24 cellular contexts compared by ENCODE assay signal in genomic region chr10:2543974-2544373, GRCh38.
DNase-seq lines count a peak whose midpoint lies in the region; ATAC-seq, FAIRE-seq and TF ChIP-seq lines count a peak whose summit lies in the region.
"Had no signal": no experiment of that assay in that cellular context is flagged by ENCODE, and none has a peak within 500 bp of the region (broad histone marks: within the 10 kb centered on the region; RNA-seq: fewer than 3 reads in every experiment).

No MANE protein-coding gene starts in this region.

- no peak overlapping the region for H2BK20ac ChIP-seq in H1 (ENCODE audit: low read length)

- H3K36me3 ChIP-seq in DND-41 (ENCODE audit: insufficient read depth, low read length) (no peaks in the 10 kb centered on the region), GM23338 (ENCODE audit: insufficient read depth) (no peaks in the 10 kb centered on the region), Loucy (ENCODE audit: insufficient read depth, low read length) (no peaks in the 10 kb centered on the region), H1 (ENCODE audit: control insufficient read depth in 2 of 4, insufficient read depth in 4 of 4, low read length in 3 of 4) (no peaks in the 10 kb centered on the region), right atrium auricular region (no peaks in the 10 kb centered on the region)
- H3K36me3 ChIP-seq: BLaER1 treated with 17β-estradiol and CSF1 and Interleukin-3, amounts not matched to agents 10 nM and 100 nM had no signal

- H3K4me1 ChIP-seq in DND-41 (ENCODE audit: insufficient read depth, low read length) (peaks cover 55% of the 10 kb centered on the region), GM23338 (ENCODE audit: insufficient read depth) (peaks cover 13% of the 10 kb centered on the region; the same call in 1 of the 2 replicates), Loucy (ENCODE audit: insufficient read depth, low read length, poor library complexity, severe bottlenecking) (peaks cover 50% of the 10 kb centered on the region), H1 (replicated peaks in 1 of 4; ENCODE audit: control insufficient read depth in 3 of 4, insufficient read depth in 4 of 4, low read length in 3 of 4) (peaks cover 0 to 2% (median 0%) of the 10 kb centered on the region in 4 experiments; a peak in 2 of 7 replicates), right atrium auricular region (no peaks in the 10 kb centered on the region)
- H3K4me1 ChIP-seq: A549; BLaER1 treated with 17β-estradiol and CSF1 and Interleukin-3, amounts not matched to agents 10 nM and 100 nM; Caco-2 had no signal

- no peak overlapping the region for H3K14ac ChIP-seq in H1 (ENCODE audit: insufficient read length)

- H3K4me3 Mint-ChIP-seq in GM23338 (no peak overlapping the region), osteocyte (ENCODE audit: unreplicated experiment) (no peak overlapping the region)
- H3K4me3 Mint-ChIP-seq: B cell; CD4-positive, alpha-beta T cell; CD8-positive, alpha-beta T cell had no signal

- no peak overlapping the region for H3K18ac ChIP-seq in H1 (ENCODE audit: extremely low read depth, low read length)

- H3K36me3 Mint-ChIP-seq in GM23338 (ENCODE audit: low read depth) (no peaks in the 10 kb centered on the region), osteocyte (ENCODE audit: unreplicated experiment) (no peaks in the 10 kb centered on the region)
- H3K36me3 Mint-ChIP-seq: CD8-positive, alpha-beta T cell had no signal

- no peak overlapping the region for H3K4ac ChIP-seq in H1 (replicated peaks; ENCODE audit: insufficient read length, low read depth, low read length)

- H3K27ac Mint-ChIP-seq in GM23338 (no peak overlapping the region), osteocyte (ENCODE audit: unreplicated experiment) (no peak overlapping the region)
- H3K27ac Mint-ChIP-seq: B cell; CD4-positive, alpha-beta T cell; CD8-positive, alpha-beta T cell had no signal

- no peak overlapping the region for H2BK120ac ChIP-seq in H1 (replicated peaks; ENCODE audit: low read depth, low read length)

- no peak overlapping the region for H4K5ac ChIP-seq in H1 (ENCODE audit: insufficient read length, low read depth, low read length)

- no peak overlapping the region for H4K8ac ChIP-seq in H1 (ENCODE audit: extremely low read depth, insufficient read depth, low read length)

- H2AK5ac ChIP-seq in H1 (ENCODE audit: low read depth, low read length): 0 out of 2 replicates have a peak overlapping the region, but pooled peaks have one; percentile 53

- POLR2A ChIA-PET in H1 (lab: Charles Lee; ENCODE audit: partially characterized antibody): no interaction called here

- H2AFZ ChIP-seq in DND-41 (ENCODE audit: low read depth, low read length): 0 out of 2 replicates have a peak overlapping the region, but pooled peaks have one; percentile 0
- peak overlapping the region; percentile 59; the same call in 1 of the 2 replicates for H2AFZ ChIP-seq in GM23338
- H2AFZ ChIP-seq in Loucy (ENCODE audit: low read length): peak overlapping the region; percentile 51; the same call in 1 of the 2 replicates
- H2AFZ ChIP-seq in H1 (ENCODE audit: low read length): no peak overlapping the region

- TF ChIP-seq CTCF in DND-41 (IDR thresholded peaks at IDR 0.05; ENCODE audit: borderline replicate concordance, extremely low read depth, low read length, poor library complexity, severe bottlenecking): no peak
- no peak for TF ChIP-seq CTCF in GM23338 (conservative IDR thresholded peaks at IDR 0.05; ENCODE audit: low read depth in 2 of 2)
- TF ChIP-seq CTCF in Loucy (conservative IDR thresholded peaks at IDR 0.05; ENCODE audit: low read length): no peak
- TF ChIP-seq CTCF in H1 (IDR thresholded peaks at IDR 0.05; ENCODE audit: control extremely low read depth in 1 of 3, insufficient read depth in 1 of 3, low read depth in 1 of 3, low read length in 3 of 3): no peak
- no peak for TF ChIP-seq CTCF in right atrium auricular region (IDR thresholded peaks at IDR 0.05)
- TF ChIP-seq CTCF in osteocyte (IDR thresholded peaks at IDR 0.05): no peak

- H3K79me1 ChIP-seq in H1 (ENCODE audit: low read depth, low read length): no peaks in the 10 kb centered on the region

- H2BK5ac ChIP-seq in H1 (ENCODE audit: low read depth, low read length): no peak overlapping the region

- H3K9me3 ChIP-seq in DND-41 (ENCODE audit: insufficient read depth, low read length, severe bottlenecking): no peaks in the 10 kb centered on the region
- no peaks in the 10 kb centered on the region for H3K9me3 ChIP-seq in Loucy (ENCODE audit: insufficient read depth, low read depth, low read length)
- no peaks in the 10 kb centered on the region for H3K9me3 ChIP-seq in H1 (ENCODE audit: insufficient read depth in 2 of 2, low read depth in 1 of 2, low read length in 1 of 2)
- no peaks in the 10 kb centered on the region for H3K9me3 ChIP-seq in right atrium auricular region
- H3K9me3 ChIP-seq: A549; BLaER1 treated with 17β-estradiol and CSF1 and Interleukin-3, amounts not matched to agents 10 nM and 100 nM; Caco-2 had no signal

- H3K56ac ChIP-seq in H1 (replicated peaks; ENCODE audit: insufficient read length, low read depth, low read length): no peak overlapping the region

- H3K27me3 ChIP-seq in DND-41 (ENCODE audit: insufficient read depth, low read length, poor library complexity) (no peaks in the 10 kb centered on the region), GM23338 (ENCODE audit: insufficient read depth) (no peaks in the 10 kb centered on the region), Loucy (ENCODE audit: insufficient read depth, low read length, poor library complexity, severe bottlenecking) (no peaks in the 10 kb centered on the region), H1 (replicated peaks in 1 of 4; ENCODE audit: control insufficient read depth in 3 of 4, extremely low read depth in 1 of 4, insufficient read depth in 3 of 4, low read length in 3 of 4) (no peaks in the 10 kb centered on the region), right atrium auricular region (no peaks in the 10 kb centered on the region)
- H3K27me3 ChIP-seq: BLaER1 treated with 17β-estradiol and CSF1 and Interleukin-3, amounts not matched to agents 10 nM and 100 nM had no signal

- H3K4me2 ChIP-seq in DND-41 (ENCODE audit: insufficient read depth, low read length): peak overlapping the region; percentile 35
- H3K4me2 ChIP-seq in GM23338: no peak overlapping the region
- peak overlapping the region; percentile 89 for H3K4me2 ChIP-seq in Loucy (ENCODE audit: low read depth, low read length, poor library complexity, severe bottlenecking)
- no peak overlapping the region for H3K4me2 ChIP-seq in H1 (ENCODE audit: insufficient read depth in 1 of 2, low read depth in 2 of 2, low read length in 2 of 2)
- H3K4me2 ChIP-seq: A549; BLaER1 treated with 17β-estradiol and CSF1 and Interleukin-3, amounts not matched to agents 10 nM and 100 nM had no signal

- no peak overlapping the region for H2BK15ac ChIP-seq in H1 (ENCODE audit: low read length)

- CTCF ChIA-PET in H1 (lab: Charles Lee; ENCODE audit: partially characterized antibody): interaction anchor here (1.1 kb wide), 1 partner anchor 54 kb away, joined by 3 read pairs; no protein-coding TSS in a partner anchor

- TF ChIP-seq POLR2A in H1 (IDR thresholded peaks at IDR 0.05; ENCODE audit: control extremely low read depth in 1 of 2, low read depth in 2 of 2, low read length in 2 of 2): no peak

- peaks cover 16% of the 10 kb centered on the region for H3K4me1 Mint-ChIP-seq in GM23338
- peaks cover 1% of the 10 kb centered on the region for H3K4me1 Mint-ChIP-seq in osteocyte (ENCODE audit: unreplicated experiment)
- H3K4me1 Mint-ChIP-seq: B cell had no signal

- H3K4me3 ChIP-seq in DND-41 (ENCODE audit: low read depth in 1 of 2, low read length in 2 of 2): 0 out of 4 replicates have a peak overlapping the region, but pooled peaks of 1 of the 2 experiments have one; percentile 4
- no peak overlapping the region for H3K4me3 ChIP-seq in GM23338
- peak overlapping the region; percentile 72 for H3K4me3 ChIP-seq in Loucy (ENCODE audit: low read length, poor library complexity, severe bottlenecking)
- H3K4me3 ChIP-seq in H1 (ENCODE audit: extremely low read depth in 1 of 4, insufficient read depth in 2 of 4, low read depth in 3 of 4, low read length in 4 of 4): no peak overlapping the region
- H3K4me3 ChIP-seq in right atrium auricular region: no peak overlapping the region
- H3K4me3 ChIP-seq: A549; BLaER1 treated with 17β-estradiol and CSF1 and Interleukin-3, amounts not matched to agents 10 nM and 100 nM had no signal

- no peaks in the 10 kb centered on the region for H3F3A ChIP-seq in GM23338 (replicated peaks; ENCODE audit: low read depth)
- peaks cover 15% of the 10 kb centered on the region; the same call in 1 of the 2 replicates for H3F3A ChIP-seq in Loucy (ENCODE audit: low read depth)

- no peak overlapping the region for H3K23ac ChIP-seq in H1 (ENCODE audit: insufficient read length)

- H4K20me1 ChIP-seq in DND-41 (ENCODE audit: insufficient read depth, low read length) (no peaks in the 10 kb centered on the region), GM23338 (replicated peaks; ENCODE audit: insufficient read depth) (no peaks in the 10 kb centered on the region), Loucy (ENCODE audit: insufficient read depth, low read length, poor library complexity, severe bottlenecking) (no peaks in the 10 kb centered on the region), H1 (replicated peaks in 1 of 2; ENCODE audit: control insufficient read depth in 1 of 2, insufficient read depth in 2 of 2, low read length in 2 of 2) (no peaks in the 10 kb centered on the region)
- H4K20me1 ChIP-seq: BLaER1 treated with 17β-estradiol and CSF1 and Interleukin-3, amounts not matched to agents 10 nM and 100 nM had no signal

- H3K9me3 Mint-ChIP-seq in GM23338 (no peaks in the 10 kb centered on the region; the same call in 1 of the 3 replicates), osteocyte (ENCODE audit: unreplicated experiment) (no peaks in the 10 kb centered on the region)
- H3K9me3 Mint-ChIP-seq: CD4-positive, alpha-beta T cell had no signal

- no peak for FAIRE-seq in H1 (lab: Jason Lieb, UNC)
- FAIRE-seq: A549, D721Med, G401.6, GM12891, GM19239 had no signal

- no peak for TF ChIP-seq EP300 in H1 (IDR thresholded peaks at IDR 0.05; ENCODE audit: borderline replicate concordance in 1 of 2, low read depth in 2 of 2, low read length in 2 of 2)

- H3K9me2 ChIP-seq in GM23338 (ENCODE audit: insufficient read depth): no peaks in the 10 kb centered on the region
- H3K9me2 ChIP-seq in Loucy (replicated peaks; ENCODE audit: low read depth, low read length): no peaks in the 10 kb centered on the region

- H3K27me3 Mint-ChIP-seq in GM23338 (ENCODE audit: insufficient read depth, low read depth, poor library complexity) (peaks cover 2% of the 10 kb centered on the region), osteocyte (ENCODE audit: unreplicated experiment) (peaks cover 25% of the 10 kb centered on the region)
- H3K27me3 Mint-ChIP-seq: B cell; CD4-positive, alpha-beta T cell had no signal

- no peak overlapping the region for H4K91ac ChIP-seq in H1 (replicated peaks; ENCODE audit: insufficient read length, low read length)

- H3K23me2 ChIP-seq in H1 (ENCODE audit: low read depth, low read length): no peaks in the 10 kb centered on the region

- WGBS in H1 (ENCODE audit: extremely low coverage in 1 of 2, insufficient coverage in 1 of 2, insufficient read length in 1 of 2, insufficient replicate concordance in 2 of 2, low coverage in 1 of 2, low lambda C conversion rate in 2 of 2, missing lambda C conversion rate in 1 of 2), 2 experiments: 94% methylated on average over 3 of the region's 3 CpGs; no CpG with 5 or more reads in 1 of the 2 experiments

- ATAC-seq in DND-41 (ENCODE audit: insufficient read depth, low read depth) (peak; percentile 58), GM23338 (no peak)
- ATAC-seq: A549; CD8-positive, alpha-beta T cell had no signal

- H2BK12ac ChIP-seq in H1 (ENCODE audit: low read depth, low read length): 0 out of 2 replicates have a peak overlapping the region, but pooled peaks have one; percentile 50

- H3K27ac ChIP-seq in DND-41 (ENCODE audit: low read length) (peak overlapping the region; percentile 77), GM23338 (ENCODE audit: low read depth) (no peak overlapping the region), H1 (ENCODE audit: low read depth, low read length) (no peak overlapping the region), right atrium auricular region (no peak overlapping the region)
- H3K27ac ChIP-seq: 22Rv1; A549; BLaER1 treated with 17β-estradiol and CSF1 and Interleukin-3, amounts not matched to agents 10 nM and 100 nM; C4-2B had no signal

- H3K79me2 ChIP-seq in DND-41 (ENCODE audit: insufficient read depth, low read length) (no peaks in the 10 kb centered on the region), GM23338 (replicated peaks; ENCODE audit: insufficient read depth) (no peaks in the 10 kb centered on the region), Loucy (ENCODE audit: insufficient read depth, low read length) (no peaks in the 10 kb centered on the region), H1 (ENCODE audit: control insufficient read depth in 1 of 2, insufficient read depth in 2 of 2, low read length in 2 of 2) (no peaks in the 10 kb centered on the region)

- DNase-seq in DND-41 (peak; percentile 46), GM23338 (ENCODE audit: low spot score) (no peak), H1 (ENCODE audit: low read depth in 1 of 2, low spot score in 2 of 2) (no peak), right atrium auricular region (ENCODE audit: low spot score) (no peak), NCI-H82 (lab: John Stamatoyannopoulos, UW) (no peak), nucleus accumbens (lab: John Stamatoyannopoulos, UW) (no peak), osteocyte (ENCODE audit: extremely low spot score, unreplicated experiment) (no peak)
- DNase-seq: AML-193; Caco-2; Calu3; CD4-positive, alpha-beta T cell; CD8-positive, alpha-beta T cell; DMS79 treated with DMSO at 0.1 percent for 48 hours; GF-D8 had no signal

- H3K9ac ChIP-seq in DND-41 (ENCODE audit: low read depth, low read length) (peak overlapping the region; percentile 34), Loucy (ENCODE audit: low read depth, low read length, poor library complexity, severe bottlenecking) (peak overlapping the region; percentile 75), H1 (replicated peaks in 1 of 4; ENCODE audit: extremely low read depth in 1 of 4, low read depth in 3 of 4, low read length in 3 of 4) (no peak overlapping the region)
- H3K9ac ChIP-seq: BLaER1 treated with 17β-estradiol and CSF1 and Interleukin-3, amounts not matched to agents 10 nM and 100 nM had no signal

- TF ChIP-seq RAD21 in H1 (IDR thresholded peaks at IDR 0.05 in 1 of 2, conservative IDR thresholded peaks at IDR 0.05 in 1 of 2; ENCODE audit: low read depth in 2 of 2, low read length in 2 of 2): no peak

Comparison
In these comparisons a context has a peak if more than half of its experiments do, and no peak if none do; other contexts are left out.
1. H3K4me2 ChIP-seq: peak in DND-41 (single experiment) and Loucy (single experiment); none in GM23338 (single experiment) and H1 (0 of 2).
2. H3K9ac ChIP-seq: peak in DND-41 (single experiment) and Loucy (single experiment); none in H1 (0 of 4).